Comparison of ENCODE assay signal across 8 cellular contexts in the genomic region with DNA sequence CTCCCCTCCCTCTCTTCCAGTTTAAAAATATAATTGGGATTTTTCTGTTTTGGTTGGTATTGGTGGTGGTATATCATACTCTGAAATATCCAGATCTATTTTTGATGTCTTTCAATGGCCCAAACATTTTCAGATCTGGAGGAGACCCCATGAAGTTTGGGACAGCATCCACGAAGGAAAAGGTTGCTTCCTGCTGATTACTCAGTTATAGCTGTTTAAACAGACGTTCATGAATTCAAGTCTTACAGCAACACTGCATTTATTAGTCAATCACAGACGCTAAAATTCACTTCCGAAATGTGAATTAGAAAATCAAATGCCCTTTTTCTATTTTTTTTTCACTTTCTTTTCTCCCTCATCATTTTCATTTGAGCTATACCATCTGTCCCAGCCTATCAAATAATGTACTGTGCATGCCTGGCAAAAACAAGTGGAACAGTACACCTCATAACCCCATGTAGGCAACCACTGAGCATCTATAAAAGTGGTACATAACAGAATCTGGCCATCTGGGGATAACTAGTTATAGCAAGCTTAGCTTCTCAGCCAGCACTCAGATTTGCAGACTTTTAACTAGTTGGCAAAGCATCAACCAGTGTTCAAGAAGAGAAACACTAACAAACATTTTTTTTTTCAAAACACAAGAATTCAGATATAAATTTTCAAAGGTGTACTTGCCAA.
A peak's percentile ranks its signal among the peaks of the same experiment; 100 is the strongest.
DNase-seq lines count a peak whose midpoint lies in the region; FAIRE-seq and TF ChIP-seq lines count a peak whose summit lies in the region.

No MANE protein-coding gene starts in this region.

- FAIRE-seq in GM18507 (lab: Jason Lieb, UNC) = peak; percentile 69

- no peaks in the 10 kb centered on the region for H3K27me3 ChIP-seq in SJSA1 (replicated peaks)
- no peaks in the 10 kb centered on the region for H3K27me3 ChIP-seq in esophagus squamous epithelium
- no peaks in the 10 kb centered on the region for H3K27me3 ChIP-seq in skeletal muscle tissue (ENCODE audit: control insufficient read depth in 3 of 3, insufficient read depth in 3 of 3, low read length in 3 of 3)

- no peaks in the 10 kb centered on the region for H3K9me3 ChIP-seq in SJSA1 (replicated peaks)
- H3K9me3 ChIP-seq in esophagus squamous epithelium = no peaks in the 10 kb centered on the region
- H3K9me3 ChIP-seq in skeletal muscle tissue (ENCODE audit: control insufficient read depth in 3 of 3, low read length in 3 of 3) = no peaks in the 10 kb centered on the region

- no peaks in the 10 kb centered on the region for H3K9me3 Mint-ChIP-seq in glutamatergic neuron (ENCODE audit: unreplicated experiment)

- H3K36me3 ChIP-seq in SJSA1 = no peaks in the 10 kb centered on the region
- no peaks in the 10 kb centered on the region for H3K36me3 ChIP-seq in esophagus squamous epithelium
- H3K36me3 ChIP-seq in skeletal muscle tissue (ENCODE audit: control insufficient read depth in 3 of 3, insufficient read depth in 3 of 3, low read length in 3 of 3) = no peaks in the 10 kb centered on the region

- H3K4me3 ChIP-seq in SJSA1 (peak overlapping the region; percentile 25), esophagus squamous epithelium (peak overlapping the region; percentile 14 to 63 (median 34)), skeletal muscle tissue (ENCODE audit: low read length in 3 of 3) (peak overlapping the region; percentile 1 to 51 (median 51))

- DNase-seq in GM18507 (ENCODE audit: extremely low spot score, insufficient read length, low read depth) (no peak), SJSA1 (ENCODE audit: low read depth in 1 of 2, low spot score in 2 of 2) (no peak), esophagus squamous epithelium (lab: John Stamatoyannopoulos, UW) (no peak), hippocampal formation (lab: John Stamatoyannopoulos, UW) (no peak), glutamatergic neuron (no peak)
- DNase-seq in effector CD4-positive, alpha-beta T cell = no peak
- DNase-seq in activated CD8-positive, alpha-beta memory T cell treated with anti-CD3 and anti-CD28 coated beads for 24 hours = no peak

- H3K27ac Mint-ChIP-seq in glutamatergic neuron (ENCODE audit: unreplicated experiment) = no peak overlapping the region

- peaks cover 5% of the 10 kb centered on the region for H3K27me3 Mint-ChIP-seq in glutamatergic neuron (ENCODE audit: unreplicated experiment)

- peak overlapping the region; percentile 1 to 18 (median 12) for H3K9ac ChIP-seq in skeletal muscle tissue (ENCODE audit: low read depth in 1 of 3, low read length in 3 of 3)

- TF ChIP-seq CTCF in esophagus squamous epithelium (IDR thresholded peaks at IDR 0.05) (no peak), glutamatergic neuron (IDR thresholded peaks at IDR 0.05; ENCODE audit: partially characterized antibody, unreplicated experiment) (no peak)

- no peaks in the 10 kb centered on the region for H3K36me3 Mint-ChIP-seq in glutamatergic neuron (ENCODE audit: unreplicated experiment)

- H3K27ac ChIP-seq in SJSA1 (peak overlapping the region; percentile 50), esophagus squamous epithelium (peak overlapping the region; percentile 53 to 78 (median 68)), skeletal muscle tissue (ENCODE audit: low read depth, low read length) (peak overlapping the region; percentile 75)

- H3K4me1 ChIP-seq in SJSA1 (replicated peaks) = peaks cover 12% of the 10 kb centered on the region
- H3K4me1 ChIP-seq in esophagus squamous epithelium = peaks cover 0 to 71% (median 32%) of the 10 kb centered on the region in 3 donors
- H3K4me1 ChIP-seq in skeletal muscle tissue (ENCODE audit: control insufficient read depth in 3 of 3, insufficient read depth in 3 of 3, low read length in 3 of 3) = peaks cover 36 to 48% (median 41%) of the 10 kb centered on the region in 3 donors

- peaks cover 11% of the 10 kb centered on the region for H3K4me1 Mint-ChIP-seq in glutamatergic neuron (ENCODE audit: low read depth, unreplicated experiment)

- intact Hi-C loops in esophagus squamous epithelium (cut with DNase I) = no loop called here

- no peak overlapping the region for H3K4me3 Mint-ChIP-seq in glutamatergic neuron (ENCODE audit: unreplicated experiment)

- 37 to 45% methylated on average over 4 of the region's 4 CpGs for WGBS in esophagus squamous epithelium, 2 donors

- no peak for TF ChIP-seq POLR2A in esophagus squamous epithelium (IDR thresholded peaks at IDR 0.05)
